ENCODE assay signal across 8 cellular contexts in the genomic region with DNA sequence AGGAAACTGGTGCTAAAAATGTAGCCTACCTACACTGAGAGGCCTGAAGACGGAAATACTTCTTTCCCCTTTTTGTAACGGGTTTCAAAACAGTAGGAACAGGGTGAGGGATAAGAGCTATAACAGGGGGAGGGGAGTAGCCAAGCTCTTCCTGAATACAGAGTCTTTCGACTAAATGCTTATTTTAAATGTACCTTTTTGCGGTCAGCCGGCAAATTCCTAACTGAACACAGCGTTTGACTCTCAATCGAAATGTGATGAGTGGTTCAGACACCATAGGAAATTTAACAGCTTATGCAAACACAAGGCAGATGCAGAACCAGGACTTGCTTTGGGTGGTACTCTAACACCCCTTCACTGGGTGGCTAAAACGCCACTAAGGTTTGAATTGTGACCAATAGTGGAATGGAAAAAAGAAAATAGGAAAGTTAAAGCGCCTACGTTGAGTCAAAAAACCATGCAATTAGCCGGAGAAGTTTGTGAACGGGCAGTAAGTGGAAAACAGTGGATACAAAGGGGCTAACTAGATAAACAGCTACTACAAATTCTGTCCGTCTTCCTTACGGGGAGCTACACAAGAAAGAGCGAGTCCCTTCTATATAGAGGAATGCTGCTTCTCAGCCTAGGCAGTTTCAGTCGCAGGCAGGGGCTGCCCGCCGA. TPM values are rescaled to one million over a fixed set of nuclear protein-coding genes. Genes with fewer than 3 reads are reported as not detected.
DNase-seq lines count a peak whose midpoint lies in the region; ATAC-seq and TF ChIP-seq lines count a peak whose summit lies in the region.

No MANE protein-coding gene starts in this region.

- no peaks in the 10 kb centered on the region for H3K36me3 ChIP-seq in CD4-positive, alpha-beta memory T cell (ENCODE audit: insufficient read depth, low read length)
- H3K36me3 ChIP-seq in HUES48 (ENCODE audit: control insufficient read depth, insufficient read depth, low read length): no peaks in the 10 kb centered on the region
- H3K36me3 ChIP-seq in WERI-Rb-1: no peaks in the 10 kb centered on the region
- H3K36me3 ChIP-seq in gastroesophageal sphincter: no peaks in the 10 kb centered on the region
- peaks cover 0 to 35% of the 10 kb centered on the region in 2 donors for H3K36me3 ChIP-seq in gastrocnemius medialis

- no peaks in the 10 kb centered on the region for H3K27me3 ChIP-seq in CD4-positive, alpha-beta memory T cell (ENCODE audit: insufficient read depth, low read length)
- H3K27me3 ChIP-seq in HUES48 (ENCODE audit: control insufficient read depth, insufficient read depth, low read length) (peaks cover 69% of the 10 kb centered on the region), WERI-Rb-1 (ENCODE audit: insufficient read depth, low read depth, severe bottlenecking) (peaks cover 8% of the 10 kb centered on the region), gastroesophageal sphincter (no peaks in the 10 kb centered on the region), gastrocnemius medialis (no peaks in the 10 kb centered on the region)

- TF ChIP-seq CTCF in WERI-Rb-1 (IDR thresholded peaks at IDR 0.05; ENCODE audit: low read depth, low read length) (no peak), gastroesophageal sphincter (IDR thresholded peaks at IDR 0.05) (no peak), gastrocnemius medialis (IDR thresholded peaks at IDR 0.05 in 4 of 5, conservative IDR thresholded peaks at IDR 0.05 in 1 of 5) (no peak), omental fat pad (IDR thresholded peaks at IDR 0.05) (no peak)

- H3K9me3 Mint-ChIP-seq in CD4-positive, alpha-beta memory T cell: no peaks in the 10 kb centered on the region

- WGBS in gastroesophageal sphincter (ENCODE audit: low coverage in 1 of 2), 2 donors: 0 to 2% methylated on average over 15 of the region's 18 CpGs

- in situ Hi-C loops in gastrocnemius medialis (cut with MboI; ENCODE audit: low sequenced_read_pairs in 4 of 4): loop anchor here in 1 of 4 donors (10.0 kb wide), 1 partner anchor 104 kb away; the partner anchor contains the start of gene TSNAX

- no peak for TF ChIP-seq EP300 in gastroesophageal sphincter (IDR thresholded peaks at IDR 0.05)

- no peaks in the 10 kb centered on the region for H3K9me3 ChIP-seq in CD4-positive, alpha-beta memory T cell (ENCODE audit: control insufficient read depth in 1 of 2, low read length in 2 of 2)
- H3K9me3 ChIP-seq in HUES48 (ENCODE audit: control insufficient read depth, insufficient read depth, low read length) (no peaks in the 10 kb centered on the region), WERI-Rb-1 (ENCODE audit: severe bottlenecking) (no peaks in the 10 kb centered on the region), gastroesophageal sphincter (no peaks in the 10 kb centered on the region), gastrocnemius medialis (no peaks in the 10 kb centered on the region)

- CTCF ChIA-PET in CD4-positive, alpha-beta memory T cell (lab: Charles Lee; ENCODE audit: partially characterized antibody): interaction anchor here (0.7 to 2.2 kb wide), 5 partner anchors 61 to 183 kb away, joined by 3 to 7 read pairs (median 4); partner anchors contain the start of genes EXOC8 and SPRTN

- peaks cover 60% of the 10 kb centered on the region for H3K4me1 ChIP-seq in CD4-positive, alpha-beta memory T cell (ENCODE audit: insufficient read depth, low read length)
- peaks cover 12% of the 10 kb centered on the region; the same call in 1 of the 2 replicates for H3K4me1 ChIP-seq in HUES48 (ENCODE audit: control insufficient read depth, insufficient read depth, low read length)
- H3K4me1 ChIP-seq in gastroesophageal sphincter: peaks cover 0 to 63% (median 18%) of the 10 kb centered on the region in 3 donors
- H3K4me1 ChIP-seq in gastrocnemius medialis: peaks cover 35 to 48% of the 10 kb centered on the region in 2 donors

- peak overlapping the region; percentile 47; the same call in 1 of the 2 replicates for H3K9ac ChIP-seq in HUES48 (ENCODE audit: low read depth, low read length)

- peak overlapping the region; percentile 89 to 97 (median 95) for H3K4me3 Mint-ChIP-seq in CD4-positive, alpha-beta memory T cell

- no peak for TF ChIP-seq POLR2A in gastroesophageal sphincter (IDR thresholded peaks at IDR 0.05)
- TF ChIP-seq POLR2A in gastrocnemius medialis (IDR thresholded peaks at IDR 0.05): no peak

- DNase-seq in CD4-positive, alpha-beta memory T cell: peak in 1 of 5 donors; percentile 2
- DNase-seq in WERI-Rb-1 (no peak), gastrocnemius medialis (no peak), SK-N-DZ (ENCODE audit: low spot score) (no peak), omental fat pad (ENCODE audit: low spot score) (no peak)

- ATAC-seq in gastroesophageal sphincter (no peak), gastrocnemius medialis (no peak), HG02678 (IDR thresholded peaks at IDR 0.05; ENCODE audit: unreplicated experiment) (no peak), omental fat pad (ENCODE audit: low FRiP score) (no peak)

- peaks cover 8 to 17% of the 10 kb centered on the region in 2 donors for H3K36me3 Mint-ChIP-seq in CD4-positive, alpha-beta memory T cell

- H3K4me1 Mint-ChIP-seq in CD4-positive, alpha-beta memory T cell: peaks cover 37 to 60% (median 48%) of the 10 kb centered on the region in 4 donors

- H3K27ac Mint-ChIP-seq in CD4-positive, alpha-beta memory T cell: peak overlapping the region; percentile 64 to 97 (median 92)

- H3K27me3 Mint-ChIP-seq in CD4-positive, alpha-beta memory T cell: no peaks in the 10 kb centered on the region

- POLR2A ChIA-PET in CD4-positive, alpha-beta memory T cell (lab: Charles Lee; ENCODE audit: partially characterized antibody): interaction anchor here (0.9 to 3.3 kb wide), 14 partner anchors 8 to 206 kb away, joined by 3 to 52 read pairs (median 8); partner anchors contain the start of genes DISC1, EXOC8, SPRTN and TSNAX

- H3K27ac ChIP-seq in CD4-positive, alpha-beta memory T cell (ENCODE audit: low read depth, low read length): peak overlapping the region; percentile 62
- no peak overlapping the region for H3K27ac ChIP-seq in HUES48 (ENCODE audit: low read depth, low read length)
- no peak overlapping the region for H3K27ac ChIP-seq in WERI-Rb-1
- H3K27ac ChIP-seq in gastroesophageal sphincter: peak overlapping the region; percentile 95 to 98 (median 97)
- peak overlapping the region; percentile 97 to 98 (median 98) for H3K27ac ChIP-seq in gastrocnemius medialis

- intact Hi-C loops in CD4-positive, alpha-beta memory T cell (cut with micrococcal nuclease): loop anchor here (5.0 kb wide), 4 partner anchors 43 to 443 kb away; partner anchors contain the start of genes ARV1, GNPAT and TTC13
- intact Hi-C loops in gastrocnemius medialis (cut with DNase I; ENCODE audit: low total_unique reads): loop anchor here (2.0 to 10.0 kb wide), 4 partner anchors 62 to 556 kb away; partner anchors contain the start of genes C1orf198 and GNPAT

- peak overlapping the region; percentile 70 to 80 for H3K4me3 ChIP-seq in CD4-positive, alpha-beta memory T cell (ENCODE audit: low read length in 2 of 2)
- peak overlapping the region; percentile 87 for H3K4me3 ChIP-seq in HUES48 (ENCODE audit: low read depth, low read length)
- peak overlapping the region; percentile 58 for H3K4me3 ChIP-seq in WERI-Rb-1 (ENCODE audit: low read depth, low read length)
- peak overlapping the region; percentile 66 to 80 for H3K4me3 ChIP-seq in gastroesophageal sphincter
- H3K4me3 ChIP-seq in gastrocnemius medialis: peak overlapping the region; percentile 75 to 87 (median 82)

RNA-seq across cellular contexts. Expression of gene EGLN1, which starts 1.7 kb away (rescaled TPM):
- 10 to 100 TPM; 23.5 to 29.3 TPM for total RNA-seq in CD4-positive, alpha-beta memory T cell
- polyA plus RNA-seq in CD4-positive, alpha-beta memory T cell: 10 to 100 TPM; 26.0 to 32.1 TPM
- total RNA-seq in gastroesophageal sphincter (10 to 100 TPM; 42.5 to 67.5 (median 56.7) TPM), gastrocnemius medialis (100 to 1,000 TPM; 500 to 862 (median 706) TPM), omental fat pad (10 to 100 TPM; 24.6 to 48.2 (median 37.2) TPM)
- 12.6 and 14.4 TPM in 2 replicates for polyA plus RNA-seq in SK-N-DZ (2014; cell fraction: cytosol; rRNA removed)
- 3.8 and 6.1 TPM in 2 replicates for polyA plus RNA-seq in SK-N-DZ (2014; cell fraction: nucleus; rRNA removed)

Comparison
In these comparisons a context has a peak if more than half of its experiments do, and no peak if none do; other contexts are left out.
1. H3K27ac ChIP-seq: peak in CD4-positive, alpha-beta memory T cell (single experiment), gastroesophageal sphincter (4 of 4) and gastrocnemius medialis (4 of 4); none in HUES48 (single experiment) and WERI-Rb-1 (single experiment).
2. RNA of gene EGLN1, which starts 1.7 kb away (total RNA-seq): 500 to 862 TPM in gastrocnemius medialis; 42.5 to 67.5 TPM in gastroesophageal sphincter, 24.6 to 48.2 TPM in omental fat pad and 23.5 to 29.3 TPM in CD4-positive, alpha-beta memory T cell; every median in the first group is over 4 times any median in the second.
3. Peak in every context shown above with its lines, with median percentiles within 50 percentile points of each other: H3K4me3 ChIP-seq.